20 cellular contexts compared by ENCODE assay signal in the genomic region with DNA sequence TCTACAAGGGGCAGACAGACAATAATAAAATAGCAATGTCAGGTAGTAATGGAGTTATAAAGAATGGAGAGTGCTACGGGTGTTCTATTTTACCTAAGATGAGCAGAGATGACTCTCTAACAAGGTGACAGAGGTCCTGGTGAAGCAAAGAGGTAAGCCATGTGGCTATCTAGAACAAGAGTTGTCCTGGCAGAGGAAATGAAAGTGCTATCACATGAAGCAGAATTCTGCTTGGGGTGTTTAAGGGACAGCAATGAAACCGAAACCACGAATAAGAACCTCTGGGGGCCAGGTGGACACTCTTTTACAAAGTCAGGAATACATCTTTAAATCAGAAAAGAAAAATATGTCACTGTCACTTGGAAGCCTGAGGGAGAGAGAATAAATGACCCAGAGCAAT. TPM values are rescaled to one million over a fixed set of nuclear protein-coding genes. Genes with fewer than 3 reads are reported as not detected.
DNase-seq lines count a peak whose midpoint lies in the region; ATAC-seq and TF ChIP-seq lines count a peak whose summit lies in the region.
"Had no signal": no experiment of that assay in that cellular context is flagged by ENCODE, and none has a peak within 500 bp of the region (broad histone marks: within the 10 kb centered on the region; RNA-seq: fewer than 3 reads in every experiment).

No MANE protein-coding gene starts in this region.

- DNase-seq in RPMI8226 (peak; percentile 53), omental fat pad (ENCODE audit: low spot score) (no peak), HuH-7.5 (ENCODE audit: low spot score) (no peak), NK-92 (lab: John Stamatoyannopoulos, UW; ENCODE audit: unreplicated experiment) (no peak)
- DNase-seq: AML-193; Calu3; CD4-positive, CD25-positive, alpha-beta regulatory T cell; GM23248; KG1; MG63; NCI-H1105 treated with DMSO at 0.1 percent for 48 hours; NCI-H187 treated with DMSO at 0.1 percent for 48 hours; NCI-H446 treated with DMSO at 0.1 percent for 48 hours; NCI-H774; SHP77 treated with DMSO at 0.1 percent for 48 hours had no signal

- ATAC-seq in GM18858 (IDR thresholded peaks at IDR 0.05; ENCODE audit: unreplicated experiment) (peak; percentile 42), GM19463 (IDR thresholded peaks at IDR 0.05; ENCODE audit: unreplicated experiment) (peak; percentile 58), HG03354 (IDR thresholded peaks at IDR 0.05; ENCODE audit: poor library complexity, severe bottlenecking, unreplicated experiment) (peak; percentile 53), omental fat pad (ENCODE audit: low FRiP score) (no peak), GM18519 (IDR thresholded peaks at IDR 0.05; ENCODE audit: low FRiP score, unreplicated experiment) (no peak)
- ATAC-seq: Panc1 had no signal

- no peak for TF ChIP-seq CTCF in omental fat pad (IDR thresholded peaks at IDR 0.05)

RNA-seq across cellular contexts. Expression of gene IRAK1BP1, which starts 37.9 kb away (rescaled TPM):
- 1 to 10 TPM; 2.5 to 4.2 (median 4.0) TPM for total RNA-seq in omental fat pad

Comparison
In these comparisons a context has a peak if more than half of its experiments do, and no peak if none do; other contexts are left out.
1. ATAC-seq: peak in GM18858 (single experiment), GM19463 (single experiment) and HG03354 (single experiment); none in omental fat pad (single experiment) and GM18519 (single experiment).